ENCODE assay signal across 15 cellular contexts in the genomic region with DNA sequence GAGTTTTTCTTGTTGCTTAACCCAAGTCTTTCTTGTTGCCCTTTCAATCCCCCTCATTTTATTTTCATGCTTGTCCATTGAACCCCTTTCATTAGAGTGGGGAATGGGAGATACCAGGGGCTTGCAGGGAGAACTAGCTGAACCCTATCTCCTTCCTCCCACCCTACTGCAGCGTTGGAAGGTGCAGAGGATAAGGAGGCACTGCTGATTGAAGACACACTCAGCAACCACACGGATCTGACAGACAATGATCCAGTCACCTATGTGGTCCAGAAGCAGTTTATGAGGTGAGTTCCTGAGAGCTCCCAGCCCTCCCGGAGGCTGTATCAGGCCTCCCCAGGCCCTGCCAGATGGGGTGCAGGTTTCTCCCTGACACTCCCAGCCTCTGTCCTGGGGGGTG. TPM values are rescaled to one million over a fixed set of nuclear protein-coding genes. Genes with fewer than 3 reads are reported as not detected.
"Had no signal": no experiment of that assay in that cellular context is flagged by ENCODE, and none has a peak within 500 bp of the region (broad histone marks: within the 10 kb centered on the region; RNA-seq: fewer than 3 reads in every experiment).

No MANE protein-coding gene starts in this region.

- H3K4me1 ChIP-seq: tibial nerve had no signal

- H3K36me3 Mint-ChIP-seq: activated naive CD8-positive, alpha-beta T cell treated with anti-CD3 and anti-CD28 coated beads, Interleukin-2, amount 10 ng/mL, durations not matched to agents 7 days and 5 days; memory B cell; naive thymus-derived CD8-positive, alpha-beta T cell had no signal

- DNase-seq: activated CD4-positive, alpha-beta T cell treated with anti-CD3 and anti-CD28 coated beads, Interleukin-2, amount 50 U/mL, for 4 hours; activated gamma-delta T cell treated with Interleukin-2 at 50 U/mL for 16 hours; activated naive CD8-positive, alpha-beta T cell treated with anti-CD3 and anti-CD28 coated beads, Interleukin-2, amount 10 ng/mL, durations not matched to agents 7 days and 5 days; amygdala; hypothalamus; left ventricle myocardium superior; naive thymus-derived CD8-positive, alpha-beta T cell; retina; stimulated activated CD4-positive, alpha-beta T cell treated with anti-CD3 and anti-CD28 coated beads, Interleukin-2, amount 100 ng/mL, for 24 hours; stimulated activated naive CD8-positive, alpha-beta T cell treated with anti-CD3 and anti-CD28 coated beads, Interleukin-15, Interleukin-2, amounts not matched to agents 100 U/mL and 50 U/mL, for 24 hours; T-helper 2 cell had no signal

- H3K9me3 ChIP-seq: tibial nerve had no signal

- H3K27me3 ChIP-seq: tibial nerve had no signal

- H3K4me3 ChIP-seq: tibial nerve had no signal

- H3K36me3 ChIP-seq: tibial nerve had no signal

- H3K27ac ChIP-seq: tibial nerve had no signal

- ATAC-seq: naive thymus-derived CD8-positive, alpha-beta T cell; stimulated activated naive CD8-positive, alpha-beta T cell treated with anti-CD3 and anti-CD28 coated beads, Interleukin-15, Interleukin-2, amounts not matched to agents 100 U/mL and 50 U/mL, for 24 hours had no signal

- H3K27ac Mint-ChIP-seq: activated naive CD8-positive, alpha-beta T cell treated with anti-CD3 and anti-CD28 coated beads, Interleukin-2, amount 10 ng/mL, durations not matched to agents 7 days and 5 days; activated T-helper 1 cell treated with anti-CD3 and anti-CD28 coated beads, Interleukin-12 subunit alpha, Interleukin-12 subunit beta, Interleukin-2, Interleukin-4 antibody, amounts not matched to agents 30 ng/mL and 10 ng/mL and 1 ng/mL, durations not matched to agents 14 hours and 24 hours and 36 hours; memory B cell; naive thymus-derived CD8-positive, alpha-beta T cell had no signal

- H3K9me3 Mint-ChIP-seq: activated naive CD8-positive, alpha-beta T cell treated with anti-CD3 and anti-CD28 coated beads, Interleukin-2, amount 10 ng/mL, durations not matched to agents 7 days and 5 days; activated T-helper 1 cell treated with anti-CD3 and anti-CD28 coated beads, Interleukin-12 subunit alpha, Interleukin-12 subunit beta, Interleukin-2, Interleukin-4 antibody, amounts not matched to agents 30 ng/mL and 10 ng/mL and 1 ng/mL, durations not matched to agents 14 hours and 24 hours and 36 hours; memory B cell; naive thymus-derived CD8-positive, alpha-beta T cell had no signal

- H3K4me1 Mint-ChIP-seq: activated naive CD8-positive, alpha-beta T cell treated with anti-CD3 and anti-CD28 coated beads, Interleukin-2, amount 10 ng/mL, durations not matched to agents 7 days and 5 days; memory B cell had no signal

- H3K4me3 Mint-ChIP-seq: activated naive CD8-positive, alpha-beta T cell treated with anti-CD3 and anti-CD28 coated beads, Interleukin-2, amount 10 ng/mL, durations not matched to agents 7 days and 5 days; activated T-helper 1 cell treated with anti-CD3 and anti-CD28 coated beads, Interleukin-12 subunit alpha, Interleukin-12 subunit beta, Interleukin-2, Interleukin-4 antibody, amounts not matched to agents 30 ng/mL and 10 ng/mL and 1 ng/mL, durations not matched to agents 14 hours and 24 hours and 36 hours; memory B cell; naive thymus-derived CD8-positive, alpha-beta T cell had no signal

- H3K27me3 Mint-ChIP-seq: activated naive CD8-positive, alpha-beta T cell treated with anti-CD3 and anti-CD28 coated beads, Interleukin-2, amount 10 ng/mL, durations not matched to agents 7 days and 5 days had no signal

RNA-seq across cellular contexts. Expression of a gene that starts 40.5 kb away (rescaled TPM):
- total RNA-seq: activated T-helper 1 cell treated with anti-CD3 and anti-CD28 coated beads, Interleukin-12 subunit alpha, Interleukin-12 subunit beta, Interleukin-2, Interleukin-4 antibody, amounts not matched to agents 30 ng/mL and 10 ng/mL and 1 ng/mL, durations not matched to agents 14 hours and 24 hours and 36 hours; frontal cortex had no signal
- polyA plus RNA-seq: naive thymus-derived CD8-positive, alpha-beta T cell had no signal
